In genomic region chr1:165678509-165678908, GRCh38 we compare ENCODE assay signal across 16 cellular contexts. TPM values are rescaled to one million over a fixed set of nuclear protein-coding genes. Genes with fewer than 3 reads are reported as not detected.
A peak's percentile ranks its signal among the peaks of the same experiment; 100 is the strongest.
DNase-seq lines count a peak whose midpoint lies in the region; ATAC-seq and TF ChIP-seq lines count a peak whose summit lies in the region.
"Had no signal": no experiment of that assay in that cellular context is flagged by ENCODE, and none has a peak within 500 bp of the region (broad histone marks: within the 10 kb centered on the region; RNA-seq: fewer than 3 reads in every experiment).

No MANE protein-coding gene starts in this region.

- H3K27me3 Mint-ChIP-seq in activated naive CD4-positive, alpha-beta T cell treated with anti-CD3 and anti-CD28 coated beads for 36 hours (ENCODE audit: low read depth): no peaks in the 10 kb centered on the region
- H3K27me3 Mint-ChIP-seq in activated T-helper 17 cell treated with anti-CD3 and anti-CD28 coated beads, Interleukin-2, amount 50 U/mL, for 72 hours: no peaks in the 10 kb centered on the region
- H3K27me3 Mint-ChIP-seq in naive thymus-derived CD4-positive, alpha-beta T cell: no peaks in the 10 kb centered on the region

- no peaks in the 10 kb centered on the region for H3K27me3 ChIP-seq in naive thymus-derived CD4-positive, alpha-beta T cell (ENCODE audit: control insufficient read depth in 2 of 2, insufficient read depth in 2 of 2, low read length in 2 of 2)
- H3K27me3 ChIP-seq in A673 (replicated peaks; ENCODE audit: insufficient read depth, low read depth, low read length, poor library complexity): no peaks in the 10 kb centered on the region
- H3K27me3 ChIP-seq: tibial nerve had no signal

- peaks cover 4 to 59% (median 21%) of the 10 kb centered on the region in 3 experiments for H3K36me3 ChIP-seq in naive thymus-derived CD4-positive, alpha-beta T cell (ENCODE audit: control insufficient read depth in 2 of 3, insufficient read depth in 3 of 3, low read length in 3 of 3)
- H3K36me3 ChIP-seq in A673 (ENCODE audit: insufficient read depth, low read length, poor library complexity, severe bottlenecking): peaks cover 71% of the 10 kb centered on the region

- BruUV-seq in A673 (replicated peaks; lab: Mats Ljungman, UMichigan): no TSS peak

- POLR2A ChIA-PET in naive thymus-derived CD4-positive, alpha-beta T cell (lab: Charles Lee): interaction anchor here (1.0 to 1.4 kb wide), 2 partner anchors 19 to 48 kb away, joined by 3 to 4 read pairs; partner anchors contain the start of genes ALDH9A1 and MGST3
- POLR2A ChIA-PET in A673 (lab: Charles Lee; ENCODE audit: low non-redundant PET): no interaction called here

- H3K4me1 Mint-ChIP-seq in activated naive CD4-positive, alpha-beta T cell treated with anti-CD3 and anti-CD28 coated beads for 36 hours (ENCODE audit: low read depth): peaks cover 19% of the 10 kb centered on the region
- peaks cover 11% of the 10 kb centered on the region for H3K4me1 Mint-ChIP-seq in activated T-helper 17 cell treated with anti-CD3 and anti-CD28 coated beads, Interleukin-2, amount 50 U/mL, for 72 hours
- H3K4me1 Mint-ChIP-seq in naive thymus-derived CD4-positive, alpha-beta T cell: peaks cover 11 to 34% (median 31%) of the 10 kb centered on the region in 7 donors

- no peaks in the 10 kb centered on the region for H3K9me3 ChIP-seq in naive thymus-derived CD4-positive, alpha-beta T cell (ENCODE audit: control insufficient read depth in 2 of 3, low read length in 3 of 3)
- H3K9me3 ChIP-seq in A673 (ENCODE audit: low read depth, low read length, poor library complexity, severe bottlenecking): no peaks in the 10 kb centered on the region
- H3K9me3 ChIP-seq: tibial nerve had no signal

- H3K27ac ChIP-seq in naive thymus-derived CD4-positive, alpha-beta T cell (ENCODE audit: low read depth, low read length): no peak overlapping the region
- H3K27ac ChIP-seq in A673 (ENCODE audit: low read depth, low read length, poor library complexity, severe bottlenecking): no peak overlapping the region
- H3K27ac ChIP-seq: RWPE1, tibial nerve had no signal

- TF ChIP-seq CTCF in A673 (conservative IDR thresholded peaks at IDR 0.05; ENCODE audit: low read depth, low read length): no peak

- peaks cover 55% of the 10 kb centered on the region for H3K36me3 Mint-ChIP-seq in activated naive CD4-positive, alpha-beta T cell treated with anti-CD3 and anti-CD28 coated beads for 36 hours (ENCODE audit: low read depth)
- H3K36me3 Mint-ChIP-seq in activated T-helper 17 cell treated with anti-CD3 and anti-CD28 coated beads, Interleukin-2, amount 50 U/mL, for 72 hours (ENCODE audit: low read depth): peaks cover 83% of the 10 kb centered on the region
- H3K36me3 Mint-ChIP-seq in naive thymus-derived CD4-positive, alpha-beta T cell: peaks cover 20 to 70% (median 54%) of the 10 kb centered on the region in 5 donors

- H3K4me3 Mint-ChIP-seq in activated naive CD4-positive, alpha-beta T cell treated with anti-CD3 and anti-CD28 coated beads for 36 hours: no peak overlapping the region
- no peak overlapping the region for H3K4me3 Mint-ChIP-seq in activated T-helper 17 cell treated with anti-CD3 and anti-CD28 coated beads, Interleukin-2, amount 50 U/mL, for 72 hours
- peak overlapping the region in 5 of 10 donors; percentile 8 to 63 (median 35) for H3K4me3 Mint-ChIP-seq in naive thymus-derived CD4-positive, alpha-beta T cell
- H3K4me3 Mint-ChIP-seq: activated T-helper 1 cell treated with anti-CD3 and anti-CD28 coated beads, Interleukin-12 subunit alpha, Interleukin-12 subunit beta, Interleukin-2, Interleukin-4 antibody, amounts not matched to agents 30 ng/mL and 10 ng/mL and 1 ng/mL, durations not matched to agents 14 hours and 24 hours and 36 hours had no signal

- peak; percentile 69 for ATAC-seq in activated T-helper 17 cell treated with anti-CD3 and anti-CD28 coated beads, Interleukin-2, amount 50 U/mL, for 72 hours (replicated peaks)
- ATAC-seq in naive thymus-derived CD4-positive, alpha-beta T cell: peak; percentile 74
- ATAC-seq in HG02798 (IDR thresholded peaks at IDR 0.05; ENCODE audit: poor library complexity, unreplicated experiment) (no peak), GM18873 (IDR thresholded peaks at IDR 0.05; ENCODE audit: low FRiP score, unreplicated experiment) (no peak)
- ATAC-seq: left lobe of liver had no signal

- no peak overlapping the region for H3K4me3 ChIP-seq in naive thymus-derived CD4-positive, alpha-beta T cell (ENCODE audit: low read length)
- no peak overlapping the region for H3K4me3 ChIP-seq in A673 (ENCODE audit: low read depth, low read length, poor library complexity, severe bottlenecking)
- H3K4me3 ChIP-seq: tibial nerve had no signal

- CTCF ChIA-PET in activated naive CD4-positive, alpha-beta T cell treated with anti-CD3 and anti-CD28 coated beads for 36 hours (lab: Charles Lee): interaction anchor here (1.2 kb wide), 1 partner anchor 76 kb away, joined by 3 read pairs; no protein-coding TSS in a partner anchor
- CTCF ChIA-PET in naive thymus-derived CD4-positive, alpha-beta T cell (lab: Charles Lee): interaction anchor here (0.7 to 0.9 kb wide), 2 partner anchors 163 to 285 kb away, joined by 4 to 5 read pairs; no protein-coding TSS in a partner anchor
- CTCF ChIA-PET in A673 (lab: Charles Lee): no interaction called here

- no peaks in the 10 kb centered on the region for H3K9me3 Mint-ChIP-seq in activated naive CD4-positive, alpha-beta T cell treated with anti-CD3 and anti-CD28 coated beads for 36 hours
- H3K9me3 Mint-ChIP-seq in activated T-helper 17 cell treated with anti-CD3 and anti-CD28 coated beads, Interleukin-2, amount 50 U/mL, for 72 hours: no peaks in the 10 kb centered on the region
- peaks cover 0 to 2% (median 0%) of the 10 kb centered on the region in 11 donors for H3K9me3 Mint-ChIP-seq in naive thymus-derived CD4-positive, alpha-beta T cell
- H3K9me3 Mint-ChIP-seq: activated T-helper 1 cell treated with anti-CD3 and anti-CD28 coated beads, Interleukin-12 subunit alpha, Interleukin-12 subunit beta, Interleukin-2, Interleukin-4 antibody, amounts not matched to agents 30 ng/mL and 10 ng/mL and 1 ng/mL, durations not matched to agents 14 hours and 24 hours and 36 hours had no signal

- H3K4me1 ChIP-seq in naive thymus-derived CD4-positive, alpha-beta T cell (ENCODE audit: control insufficient read depth in 2 of 2, insufficient read depth in 2 of 2, low read length in 2 of 2): peaks cover 0 to 8% of the 10 kb centered on the region in 2 donors
- no peaks in the 10 kb centered on the region for H3K4me1 ChIP-seq in A673 (ENCODE audit: insufficient read depth, low read length, poor library complexity, severe bottlenecking)
- H3K4me1 ChIP-seq: tibial nerve had no signal

- DNase-seq in activated naive CD4-positive, alpha-beta T cell treated with anti-CD3 and anti-CD28 coated beads for 36 hours: no peak
- no peak for DNase-seq in activated naive CD4-positive, alpha-beta T cell (lab: John Stamatoyannopoulos, UW)
- DNase-seq in EH (ENCODE audit: low read depth) (peak; percentile 13), A673 (ENCODE audit: low spot score) (no peak)
- peak in 5 of 9 donors; percentile 16 to 46 (median 39) for DNase-seq in naive thymus-derived CD4-positive, alpha-beta T cell
- DNase-seq: activated CD4-positive, alpha-beta T cell treated with anti-CD3 and anti-CD28 coated beads, Interleukin-2, amount 50 U/mL, for 48 hours; caudate nucleus; NCI-H1417 treated with DMSO at 0.1 percent for 48 hours; NCI-H510A treated with DMSO at 0.1 percent for 48 hours had no signal

- intact Hi-C loops in activated naive CD4-positive, alpha-beta T cell treated with anti-CD3 and anti-CD28 coated beads for 36 hours (cut with micrococcal nuclease): loop anchor here (2.0 kb wide), 2 partner anchors 46 to 78 kb away; no protein-coding TSS in a partner anchor
- intact Hi-C loops in naive thymus-derived CD4-positive, alpha-beta T cell (cut with micrococcal nuclease): loop anchor here in 1 of 2 donors (2.0 kb wide), 2 partner anchors 18 to 78 kb away; no protein-coding TSS in a partner anchor
- intact Hi-C loops in A673 (cut with micrococcal nuclease; ENCODE audit: unreplicated experiment): no loop called here

- H3K27ac Mint-ChIP-seq in activated naive CD4-positive, alpha-beta T cell treated with anti-CD3 and anti-CD28 coated beads for 36 hours: peak overlapping the region; percentile 62
- H3K27ac Mint-ChIP-seq in activated T-helper 17 cell treated with anti-CD3 and anti-CD28 coated beads, Interleukin-2, amount 50 U/mL, for 72 hours: peak overlapping the region; percentile 78
- H3K27ac Mint-ChIP-seq in naive thymus-derived CD4-positive, alpha-beta T cell: peak overlapping the region; percentile 13 to 87 (median 77)
- H3K27ac Mint-ChIP-seq: activated T-helper 1 cell treated with anti-CD3 and anti-CD28 coated beads, Interleukin-12 subunit alpha, Interleukin-12 subunit beta, Interleukin-2, Interleukin-4 antibody, amounts not matched to agents 30 ng/mL and 10 ng/mL and 1 ng/mL, durations not matched to agents 14 hours and 24 hours and 36 hours had no signal

RNA-seq across cellular contexts. Expression of gene ALDH9A1, which starts 19.9 kb away (rescaled TPM):
- total RNA-seq in activated naive CD4-positive, alpha-beta T cell treated with anti-CD3 and anti-CD28 coated beads for 36 hours: 10 to 100 TPM; 35.8 to 43.5 TPM
- 10 to 100 TPM; 18.8 to 35.4 TPM for total RNA-seq in activated T-helper 17 cell treated with anti-CD3 and anti-CD28 coated beads, Interleukin-2, amount 50 U/mL, for 72 hours
- 10 to 100 TPM; 25.0 to 46.0 (median 40.5) TPM for total RNA-seq in naive thymus-derived CD4-positive, alpha-beta T cell
- polyA plus RNA-seq in naive thymus-derived CD4-positive, alpha-beta T cell: 10 to 100 TPM; 74.1 to 88.4 TPM
- total RNA-seq in A673 (2021): 81.7 and 83.0 TPM in 2 replicates

RNA-seq across cellular contexts. Expression of gene MGST3, which starts 47.5 kb away (rescaled TPM):
- total RNA-seq in activated naive CD4-positive, alpha-beta T cell treated with anti-CD3 and anti-CD28 coated beads for 36 hours: 10 to 100 TPM; 26.6 to 29.2 TPM
- total RNA-seq in activated T-helper 17 cell treated with anti-CD3 and anti-CD28 coated beads, Interleukin-2, amount 50 U/mL, for 72 hours: 10 to 100 TPM; 42.1 to 57.9 TPM
- total RNA-seq in naive thymus-derived CD4-positive, alpha-beta T cell: 10 to 100 TPM; 21.4 to 59.4 (median 48.3) TPM
- polyA plus RNA-seq in naive thymus-derived CD4-positive, alpha-beta T cell: 100 to 1,000 TPM in 1 of 2 donors, 10 to 100 TPM in 1; 91.2 to 119 TPM
- 150 and 155 TPM in 2 replicates for total RNA-seq in A673 (2021)

Comparison
In these comparisons a context has a peak if more than half of its experiments do, and no peak if none do; other contexts are left out.
1. DNase-seq: peak in EH (single experiment) and naive thymus-derived CD4-positive, alpha-beta T cell (5 of 9); none in activated naive CD4-positive, alpha-beta T cell treated with anti-CD3 and anti-CD28 coated beads for 36 hours (single experiment), activated naive CD4-positive, alpha-beta T cell (0 of 4) and A673 (single experiment).
2. ATAC-seq: peak in activated T-helper 17 cell treated with anti-CD3 and anti-CD28 coated beads, Interleukin-2, amount 50 U/mL, for 72 hours (single experiment) and naive thymus-derived CD4-positive, alpha-beta T cell (single experiment); none in HG02798 (single experiment) and GM18873 (single experiment).
3. Peak in every context shown above with its lines, with median percentiles within 50 percentile points of each other: H3K27ac Mint-ChIP-seq.